In the genomic region with DNA sequence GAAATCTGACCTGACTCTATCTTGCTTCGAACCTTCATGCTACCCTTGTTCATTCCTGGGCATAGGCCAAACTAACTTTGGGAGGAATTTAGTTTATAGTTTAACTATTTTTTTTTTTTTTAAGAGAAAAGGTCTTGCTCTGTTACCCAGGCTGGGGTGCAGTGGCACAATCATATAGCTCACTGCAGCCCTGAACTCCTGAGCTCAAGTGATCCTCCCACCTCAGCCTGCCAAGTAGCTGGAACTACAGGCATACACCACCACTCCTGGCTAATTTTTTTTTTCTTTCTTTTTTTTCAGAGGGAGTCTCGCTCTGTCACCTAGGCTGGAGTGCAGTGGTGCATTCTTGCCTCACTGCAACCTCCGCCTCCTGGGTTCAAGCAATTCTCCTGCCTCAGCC, we compare ENCODE assay signal across 7 cellular contexts. TPM values are rescaled to one million over a fixed set of nuclear protein-coding genes. Genes with fewer than 3 reads are reported as not detected.
DNase-seq lines count a peak whose midpoint lies in the region; ATAC-seq and TF ChIP-seq lines count a peak whose summit lies in the region.
"Not testable (repeated sequence)": the region's sequence is repeated elsewhere in the genome, so short reads cannot be mapped to it uniquely, and the experiment has no call there.

No MANE protein-coding gene starts in this region.

- H3K27me3 Mint-ChIP-seq in activated B cell treated with CpG ODN at 0.5 μM for 24 hours; activated naive CD4-positive, alpha-beta T cell treated with anti-CD3 and anti-CD28 coated beads, Interleukin-2, amount 10 ng/mL, durations not matched to agents 7 days and 5 days; effector memory CD8-positive, alpha-beta T cell: not testable (repeated sequence)

- not testable (repeated sequence) for ATAC-seq in activated B cell treated with CpG ODN at 0.5 μM for 24 hours (ENCODE audit: low read depth); effector memory CD8-positive, alpha-beta T cell (replicated peaks)
- peak; percentile 46 to 77 (median 52) for ATAC-seq in right lobe of liver

- H3K4me1 ChIP-seq in BLaER1 treated with 17β-estradiol and CSF1 and Interleukin-3, amounts not matched to agents 10 nM and 100 nM = peaks cover 46 to 61% (median 49%) of the 10 kb centered on the region in 10 experiments
- H3K4me1 ChIP-seq in KMS-11 (ENCODE audit: low read depth, poor library complexity, severe bottlenecking) (peaks cover 96% of the 10 kb centered on the region), right lobe of liver (peaks cover 0 to 26% (median 12%) of the 10 kb centered on the region in 4 donors)

- H3K4me3 Mint-ChIP-seq in activated B cell treated with CpG ODN at 0.5 μM for 24 hours; activated naive CD4-positive, alpha-beta T cell treated with anti-CD3 and anti-CD28 coated beads, Interleukin-2, amount 10 ng/mL, durations not matched to agents 7 days and 5 days; effector memory CD8-positive, alpha-beta T cell: not testable (repeated sequence)

- POLR2A ChIA-PET in activated B cell treated with CpG ODN at 0.5 μM for 24 hours (lab: Charles Lee) = not testable (repeated sequence)

- peak overlapping the region; percentile 48 to 83 (median 65); a peak in 20 of 22 replicates for H3K4me2 ChIP-seq in BLaER1 treated with 17β-estradiol and CSF1 and Interleukin-3, amounts not matched to agents 10 nM and 100 nM
- peak overlapping the region; percentile 99 for H3K4me2 ChIP-seq in KMS-11

- not testable (repeated sequence) for H3K36me3 ChIP-seq in BLaER1 treated with 17β-estradiol and CSF1 and Interleukin-3, amounts not matched to agents 10 nM and 100 nM; KMS-11 (ENCODE audit: insufficient read depth); right lobe of liver

- CTCF ChIA-PET in activated B cell treated with CpG ODN at 0.5 μM for 24 hours (lab: Charles Lee) = not testable (repeated sequence)
- CTCF ChIA-PET in activated naive CD4-positive, alpha-beta T cell treated with anti-CD3 and anti-CD28 coated beads, Interleukin-2, amount 10 ng/mL, durations not matched to agents 7 days and 5 days (lab: Charles Lee) = interaction anchor here (1.8 kb wide), 1 partner anchor 97 kb away, joined by 4 read pairs; no protein-coding TSS in a partner anchor

- not testable (repeated sequence) for H4K20me1 ChIP-seq in BLaER1 treated with 17β-estradiol and CSF1 and Interleukin-3, amounts not matched to agents 10 nM and 100 nM; KMS-11 (ENCODE audit: insufficient read depth)

- H3K4me3 ChIP-seq in BLaER1 treated with 17β-estradiol and CSF1 and Interleukin-3, amounts not matched to agents 10 nM and 100 nM; KMS-11 (IDR thresholded peaks at IDR 0.05; ENCODE audit: insufficient read depth, low read depth, low read length); right lobe of liver: not testable (repeated sequence)

- H3K27me3 ChIP-seq in BLaER1 treated with 17β-estradiol and CSF1 and Interleukin-3, amounts not matched to agents 10 nM and 100 nM; KMS-11 (ENCODE audit: insufficient read depth, low read depth); right lobe of liver: not testable (repeated sequence)

- peak overlapping the region; percentile 72 for H3K27ac Mint-ChIP-seq in activated B cell treated with CpG ODN at 0.5 μM for 24 hours
- peak overlapping the region; percentile 17 for H3K27ac Mint-ChIP-seq in activated naive CD4-positive, alpha-beta T cell treated with anti-CD3 and anti-CD28 coated beads, Interleukin-2, amount 10 ng/mL, durations not matched to agents 7 days and 5 days
- H3K27ac Mint-ChIP-seq in effector memory CD8-positive, alpha-beta T cell = peak overlapping the region; percentile 6 to 9

- not testable (repeated sequence) for TF ChIP-seq POLR2A in right lobe of liver (IDR thresholded peaks at IDR 0.05)

- not testable (repeated sequence) for H3K36me3 Mint-ChIP-seq in activated B cell treated with CpG ODN at 0.5 μM for 24 hours (ENCODE audit: low read depth); activated naive CD4-positive, alpha-beta T cell treated with anti-CD3 and anti-CD28 coated beads, Interleukin-2, amount 10 ng/mL, durations not matched to agents 7 days and 5 days; effector memory CD8-positive, alpha-beta T cell (ENCODE audit: insufficient read depth)

- DNase-seq in activated B cell treated with CpG ODN at 0.5 μM for 24 hours; activated naive CD4-positive, alpha-beta T cell treated with anti-CD3 and anti-CD28 coated beads, Interleukin-2, amount 10 ng/mL, durations not matched to agents 7 days and 5 days; effector memory CD8-positive, alpha-beta T cell; right lobe of liver: not testable (repeated sequence)
- peak; percentile 16 for DNase-seq in posterior vena cava (ENCODE audit: low spot score)

- not testable (repeated sequence) for H3K9ac ChIP-seq in BLaER1 treated with 17β-estradiol and CSF1 and Interleukin-3, amounts not matched to agents 10 nM and 100 nM
- H3K9ac ChIP-seq in KMS-11 = peak overlapping the region; percentile 68

- peaks cover 48% of the 10 kb centered on the region for H3K4me1 Mint-ChIP-seq in activated B cell treated with CpG ODN at 0.5 μM for 24 hours
- peaks cover 36% of the 10 kb centered on the region for H3K4me1 Mint-ChIP-seq in activated naive CD4-positive, alpha-beta T cell treated with anti-CD3 and anti-CD28 coated beads, Interleukin-2, amount 10 ng/mL, durations not matched to agents 7 days and 5 days
- not testable (repeated sequence) for H3K4me1 Mint-ChIP-seq in effector memory CD8-positive, alpha-beta T cell (ENCODE audit: low read depth in 2 of 2)

- H3K27ac ChIP-seq in BLaER1 treated with 17β-estradiol and CSF1 and Interleukin-3, amounts not matched to agents 10 nM and 100 nM = 0 out of 22 replicates have a peak overlapping the region, but pooled peaks of 2 of the 11 experiments have one; percentile 10 to 51
- peak overlapping the region; percentile 94 for H3K27ac ChIP-seq in KMS-11
- H3K27ac ChIP-seq in right lobe of liver = peak overlapping the region in 1 of 3 donors; percentile 39

- H2AFZ ChIP-seq in KMS-11 (ENCODE audit: low read depth) = not testable (repeated sequence)

- intact Hi-C loops in activated B cell treated with CpG ODN at 0.5 μM for 24 hours (cut with micrococcal nuclease) = loop anchor here (5.0 kb wide), 1 partner anchor 43 kb away; no protein-coding TSS in a partner anchor
- intact Hi-C loops in right lobe of liver (cut with DNase I); posterior vena cava (cut with DNase I): not testable (repeated sequence)

- H3K9me3 ChIP-seq in BLaER1 treated with 17β-estradiol and CSF1 and Interleukin-3, amounts not matched to agents 10 nM and 100 nM (replicated peaks in 1 of 11) = peaks cover 0 to 29% (median 25%) of the 10 kb centered on the region in 11 experiments; a peak in 17 of 22 replicates
- not testable (repeated sequence) for H3K9me3 ChIP-seq in right lobe of liver

- 34% methylated on average over 3 of the region's 3 CpGs for WGBS in right lobe of liver (ENCODE audit: insufficient coverage, low coverage, low lambda C conversion rate, missing lambda C conversion rate)

- H3K9me3 Mint-ChIP-seq in activated B cell treated with CpG ODN at 0.5 μM for 24 hours; activated naive CD4-positive, alpha-beta T cell treated with anti-CD3 and anti-CD28 coated beads, Interleukin-2, amount 10 ng/mL, durations not matched to agents 7 days and 5 days; effector memory CD8-positive, alpha-beta T cell: not testable (repeated sequence)

- TF ChIP-seq CTCF in KMS-11 (conservative IDR thresholded peaks at IDR 0.05; ENCODE audit: low read depth, low read length); activated B cell treated with CpG ODN at 0.5 μM for 24 hours (IDR thresholded peaks at IDR 0.05); right lobe of liver (IDR thresholded peaks at IDR 0.05): not testable (repeated sequence)

- not testable (repeated sequence) for H3K79me2 ChIP-seq in KMS-11 (ENCODE audit: insufficient read depth, low read depth)

RNA-seq across cellular contexts. Expression of gene LIMD1, which starts 25.2 kb away (rescaled TPM):
- 62.8 and 82.0 TPM in 2 replicates for total RNA-seq in activated B cell treated with CpG ODN at 0.5 μM for 24 hours
- total RNA-seq in right lobe of liver = 10 to 100 TPM; 23.4 to 47.7 (median 31.0) TPM
- 10 to 100 TPM; 28.9 to 33.5 TPM for total RNA-seq in posterior vena cava

Comparison
In these comparisons a context has a peak if more than half of its experiments do, and no peak if none do; other contexts are left out.
1. H3K27ac Mint-ChIP-seq: peak in every context shown above with its lines; median percentile 72 in activated B cell treated with CpG ODN at 0.5 μM for 24 hours; 17 in activated naive CD4-positive, alpha-beta T cell treated with anti-CD3 and anti-CD28 coated beads, Interleukin-2, amount 10 ng/mL, durations not matched to agents 7 days and 5 days; 8 in effector memory CD8-positive, alpha-beta T cell.